Comparison of ENCODE assay signal across 8 cellular contexts in genomic region chr7:65872776-65873581, GRCh38. TPM values are rescaled to one million over a fixed set of nuclear protein-coding genes. Genes with fewer than 3 reads are reported as not detected.
DNase-seq lines count a peak whose midpoint lies in the region; ATAC-seq and TF ChIP-seq lines count a peak whose summit lies in the region.

VKORC1L1 (plus strand) TSS chr7:65873074; CDS start chr7:65873372, 298 bp downstream.

- no peak for TF ChIP-seq CTCF in KMS-11 (conservative IDR thresholded peaks at IDR 0.05; ENCODE audit: low read depth, low read length)
- no peak for TF ChIP-seq CTCF in esophagus squamous epithelium (IDR thresholded peaks at IDR 0.05)

- intact Hi-C loops in esophagus squamous epithelium (cut with DNase I), result no loop called here

- H3K4me1 ChIP-seq in KMS-11 (ENCODE audit: low read depth, poor library complexity, severe bottlenecking), result peaks cover 20% of the 10 kb centered on the region
- H3K4me1 ChIP-seq in esophagus squamous epithelium, result peaks cover 0 to 29% (median 5%) of the 10 kb centered on the region in 3 donors

- peaks cover 0 to 1% of the 10 kb centered on the region in 2 donors for H3K9me3 Mint-ChIP-seq in activated T-cell treated with anti-CD3 and anti-CD28 coated beads, Interleukin-2, amount 50 U/mL, for 72 hours

- no peaks in the 10 kb centered on the region for H3K27me3 Mint-ChIP-seq in activated T-cell treated with anti-CD3 and anti-CD28 coated beads, Interleukin-2, amount 50 U/mL, for 72 hours (ENCODE audit: low read depth)

- H3K9ac ChIP-seq in KMS-11, result peak within 1 kb of the TSS; percentile 86

- H3K27ac ChIP-seq in KMS-11 (peak within 1 kb of the TSS; percentile 73), esophagus squamous epithelium (peak within 1 kb of the TSS; percentile 91 to 92 (median 92))

- H4K20me1 ChIP-seq in KMS-11 (ENCODE audit: insufficient read depth), result no peaks in the 10 kb centered on the region; the same call in none of the 2 replicates

- DNase-seq in DMS79 (lab: John Stamatoyannopoulos, UW) (peak; percentile 71), RKO (ENCODE audit: low spot score) (peak; percentile 91), esophagus squamous epithelium (lab: John Stamatoyannopoulos, UW) (peak; percentile 50), myocyte (ENCODE audit: low read depth) (peak; percentile 97)
- peak; percentile 94 to 97 for DNase-seq in activated T-cell treated with anti-CD3 and anti-CD28 coated beads, Interleukin-2, amount 50 U/mL, for 72 hours
- DNase-seq in stimulated activated CD8-positive, alpha-beta memory T cell treated with anti-CD3 and anti-CD28 coated beads, Interleukin-7, amount 100 ng/mL, for 24 hours (ENCODE audit: low read depth), result peak; percentile 90

- H2AFZ ChIP-seq in KMS-11 (ENCODE audit: low read depth), result peak within 1 kb of the TSS; percentile 59; the same call in 1 of the 2 replicates

- H3K79me2 ChIP-seq in KMS-11 (ENCODE audit: insufficient read depth, low read depth), result peaks cover 43% of the 10 kb centered on the region

- peak within 1 kb of the TSS; percentile 84 to 88 for H3K4me3 Mint-ChIP-seq in activated T-cell treated with anti-CD3 and anti-CD28 coated beads, Interleukin-2, amount 50 U/mL, for 72 hours

- peak; percentile 78 for ATAC-seq in GM21786 (IDR thresholded peaks at IDR 0.05; ENCODE audit: unreplicated experiment)
- peak; percentile 93 to 94 for ATAC-seq in activated T-cell treated with anti-CD3 and anti-CD28 coated beads, Interleukin-2, amount 50 U/mL, for 72 hours (replicated peaks in 1 of 2)

- no peak within 1 kb of the TSS for H3K4me3 ChIP-seq in KMS-11 (IDR thresholded peaks at IDR 0.05; ENCODE audit: insufficient read depth, low read depth, low read length)
- H3K4me3 ChIP-seq in esophagus squamous epithelium, result peak within 1 kb of the TSS; percentile 83 to 96 (median 91)

- 1 to 2% methylated on average over 6 to 8 of the region's 94 CpGs for WGBS in esophagus squamous epithelium, 2 donors

- TF ChIP-seq POLR2A in esophagus squamous epithelium (IDR thresholded peaks at IDR 0.05), result peak in 2 of 4 donors; percentile 23 to 48

- H3K36me3 Mint-ChIP-seq in activated T-cell treated with anti-CD3 and anti-CD28 coated beads, Interleukin-2, amount 50 U/mL, for 72 hours (ENCODE audit: insufficient read depth in 2 of 2), result peaks cover 0 to 4% of the 10 kb centered on the region in 2 donors

- H3K27ac Mint-ChIP-seq in activated T-cell treated with anti-CD3 and anti-CD28 coated beads, Interleukin-2, amount 50 U/mL, for 72 hours, result peak within 1 kb of the TSS; percentile 79

- H3K36me3 ChIP-seq in KMS-11 (ENCODE audit: insufficient read depth) (no peaks in the 10 kb centered on the region), esophagus squamous epithelium (no peaks in the 10 kb centered on the region)

- H3K9me3 ChIP-seq in esophagus squamous epithelium, result no peaks in the 10 kb centered on the region

- H3K4me1 Mint-ChIP-seq in activated T-cell treated with anti-CD3 and anti-CD28 coated beads, Interleukin-2, amount 50 U/mL, for 72 hours (ENCODE audit: low read depth), result no peaks in the 10 kb centered on the region

- no peaks in the 10 kb centered on the region for H3K27me3 ChIP-seq in KMS-11 (ENCODE audit: insufficient read depth, low read depth)
- H3K27me3 ChIP-seq in esophagus squamous epithelium, result no peaks in the 10 kb centered on the region

- H3K4me2 ChIP-seq in KMS-11, result peak within 1 kb of the TSS; percentile 84

RNA-seq across cellular contexts. Expression of gene VKORC1L1, which starts in this region (rescaled TPM):
- total RNA-seq in activated T-cell treated with anti-CD3 and anti-CD28 coated beads, Interleukin-2, amount 50 U/mL, for 72 hours, result 10 to 100 TPM; 13.1 to 14.1 TPM
- total RNA-seq in esophagus squamous epithelium (10 to 100 TPM in 3 of 4 donors, 1 to 10 TPM in 1; 7.2 to 18.5 (median 11.2) TPM), myocyte (11.3 and 12.7 TPM in 2 replicates)
- 28.5 TPM for polyA plus RNA-seq in myocyte (2012)
